Comparison of ENCODE assay signal across 28 cellular contexts in genomic region chr10:70699063-70699658, GRCh38. TPM values are rescaled to one million over a fixed set of nuclear protein-coding genes. Genes with fewer than 3 reads are reported as not detected.
"Had no signal": no experiment of that assay in that cellular context is flagged by ENCODE, and none has a peak within 500 bp of the region (broad histone marks: within the 10 kb centered on the region; RNA-seq: fewer than 3 reads in every experiment).

No MANE protein-coding gene starts in this region.

- H3K27me3 ChIP-seq: adrenal gland, ascending aorta, brain microvascular endothelial cell, dorsolateral prefrontal cortex, esophagus muscularis mucosa, gastrocnemius medialis, heart right ventricle had no signal

- H3K4me1 ChIP-seq: adrenal gland, ascending aorta, foreskin keratinocyte, gastrocnemius medialis, heart right ventricle had no signal

- FAIRE-seq: bronchial epithelial cell, TTC549 had no signal

- H3K4me3 ChIP-seq: adrenal gland, ascending aorta, coronary artery, dorsolateral prefrontal cortex, esophagus muscularis mucosa, gastrocnemius medialis, heart right ventricle had no signal

- H3K9me3 ChIP-seq: adrenal gland, ascending aorta, esophagus muscularis mucosa, gastrocnemius medialis, heart right ventricle had no signal

- H3K36me3 ChIP-seq: adrenal gland, ascending aorta, brain microvascular endothelial cell, esophagus muscularis mucosa, gastrocnemius medialis, heart right ventricle had no signal

- ATAC-seq: activated naive CD8-positive, alpha-beta T cell treated with anti-CD3 and anti-CD28 coated beads, Interleukin-2, amount 50 U/mL, for 24 hours; activated T-cell treated with anti-CD3 and anti-CD28 coated beads, Interleukin-2, amount 50 U/mL, for 72 hours; activated T-helper 17 cell treated with anti-CD3 and anti-CD28 coated beads, Interleukin-2, amount 50 U/mL, for 72 hours; gastrocnemius medialis had no signal

- H3K27ac ChIP-seq: adrenal gland, ascending aorta, brain microvascular endothelial cell, coronary artery, dorsolateral prefrontal cortex, esophagus muscularis mucosa, foreskin keratinocyte, gastrocnemius medialis, heart right ventricle had no signal

- DNase-seq: activated CD4-positive, alpha-beta memory T cell treated with anti-CD3 and anti-CD28 coated beads, Interleukin-2, amount 10 ng/mL, durations not matched to agents 7 days and 5 days; activated CD4-positive, alpha-beta T cell treated with anti-CD3 and anti-CD28 coated beads for 1 hour; activated CD4-positive, alpha-beta T cell treated with anti-CD3 and anti-CD28 coated beads for 4 hours; activated CD4-positive, alpha-beta T cell treated with anti-CD3 and anti-CD28 coated beads, Interleukin-2, amount 10 ng/mL, durations not matched to agents 7 days and 5 days; activated CD4-positive, alpha-beta T cell treated with anti-CD3 and anti-CD28 coated beads, Interleukin-2, amount 50 U/mL, for 4 hours; activated CD8-positive, alpha-beta memory T cell treated with anti-CD3 and anti-CD28 coated beads, Interleukin-2, amount 50 U/mL, for 48 hours; activated effector memory CD4-positive, alpha-beta T cell treated with Interleukin-2 at 50 U/mL for 16 hours; activated gamma-delta T cell treated with Interleukin-2 at 50 U/mL for 16 hours; activated naive CD4-positive, alpha-beta T cell treated with Interleukin-2 at 50 U/mL for 16 hours; activated naive CD8-positive, alpha-beta T cell treated with anti-CD3 and anti-CD28 coated beads for 36 hours; activated naive CD8-positive, alpha-beta T cell treated with anti-CD3 and anti-CD28 coated beads, Interleukin-2, amount 50 U/mL, for 24 hours; activated T-cell treated with anti-CD3 and anti-CD28 coated beads for 4 hours; activated T-cell treated with anti-CD3 and anti-CD28 coated beads, Interleukin-2, amount 50 U/mL, for 24 hours; activated T-cell treated with anti-CD3 and anti-CD28 coated beads, Interleukin-2, amount 50 U/mL, for 72 hours; adrenal gland; brain microvascular endothelial cell; dorsolateral prefrontal cortex; effector memory CD4-positive, alpha-beta T cell; gastrocnemius medialis; heart right ventricle; T-helper 2 cell had no signal

RNA-seq across cellular contexts. Expression of gene ADAMTS14, which starts 26.9 kb away (rescaled TPM):
- total RNA-seq: activated CD4-positive, alpha-beta memory T cell treated with anti-CD3 and anti-CD28 coated beads, Interleukin-2, amount 10 ng/mL, durations not matched to agents 7 days and 5 days; activated CD4-positive, alpha-beta T cell treated with anti-CD3 and anti-CD28 coated beads, Interleukin-2, amount 10 ng/mL, durations not matched to agents 7 days and 5 days; foreskin keratinocyte had no signal
